ENCODE assay signal across 1 cellular context in the genomic region with DNA sequence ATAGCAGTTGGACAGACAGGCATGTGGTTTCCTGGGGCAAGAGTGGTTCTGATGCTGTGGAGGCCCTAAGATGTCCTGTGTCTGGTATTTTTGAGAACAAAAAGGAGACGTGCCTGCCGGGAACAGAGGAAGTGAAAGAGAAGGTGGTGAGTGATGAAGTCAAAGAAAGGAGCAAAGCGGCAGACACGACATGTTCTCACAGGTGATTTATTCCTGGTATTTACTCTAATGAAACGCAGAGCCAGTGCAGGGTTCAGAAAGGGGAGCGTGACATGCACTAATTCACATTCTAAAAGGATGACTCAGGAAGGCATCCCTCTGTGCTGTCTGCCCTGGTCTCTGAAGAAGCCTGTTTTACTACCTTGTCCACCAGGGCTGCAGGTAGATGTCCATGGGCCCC.
TF ChIP-seq lines count a peak whose summit lies in the region.

No MANE protein-coding gene starts in this region.

TF ChIP-seq in HepG2, 621 proteins besides CTCF, POLR2A, EP300 and RAD21 (continued from another document):
- TF ChIP-seq, protein P1, sequence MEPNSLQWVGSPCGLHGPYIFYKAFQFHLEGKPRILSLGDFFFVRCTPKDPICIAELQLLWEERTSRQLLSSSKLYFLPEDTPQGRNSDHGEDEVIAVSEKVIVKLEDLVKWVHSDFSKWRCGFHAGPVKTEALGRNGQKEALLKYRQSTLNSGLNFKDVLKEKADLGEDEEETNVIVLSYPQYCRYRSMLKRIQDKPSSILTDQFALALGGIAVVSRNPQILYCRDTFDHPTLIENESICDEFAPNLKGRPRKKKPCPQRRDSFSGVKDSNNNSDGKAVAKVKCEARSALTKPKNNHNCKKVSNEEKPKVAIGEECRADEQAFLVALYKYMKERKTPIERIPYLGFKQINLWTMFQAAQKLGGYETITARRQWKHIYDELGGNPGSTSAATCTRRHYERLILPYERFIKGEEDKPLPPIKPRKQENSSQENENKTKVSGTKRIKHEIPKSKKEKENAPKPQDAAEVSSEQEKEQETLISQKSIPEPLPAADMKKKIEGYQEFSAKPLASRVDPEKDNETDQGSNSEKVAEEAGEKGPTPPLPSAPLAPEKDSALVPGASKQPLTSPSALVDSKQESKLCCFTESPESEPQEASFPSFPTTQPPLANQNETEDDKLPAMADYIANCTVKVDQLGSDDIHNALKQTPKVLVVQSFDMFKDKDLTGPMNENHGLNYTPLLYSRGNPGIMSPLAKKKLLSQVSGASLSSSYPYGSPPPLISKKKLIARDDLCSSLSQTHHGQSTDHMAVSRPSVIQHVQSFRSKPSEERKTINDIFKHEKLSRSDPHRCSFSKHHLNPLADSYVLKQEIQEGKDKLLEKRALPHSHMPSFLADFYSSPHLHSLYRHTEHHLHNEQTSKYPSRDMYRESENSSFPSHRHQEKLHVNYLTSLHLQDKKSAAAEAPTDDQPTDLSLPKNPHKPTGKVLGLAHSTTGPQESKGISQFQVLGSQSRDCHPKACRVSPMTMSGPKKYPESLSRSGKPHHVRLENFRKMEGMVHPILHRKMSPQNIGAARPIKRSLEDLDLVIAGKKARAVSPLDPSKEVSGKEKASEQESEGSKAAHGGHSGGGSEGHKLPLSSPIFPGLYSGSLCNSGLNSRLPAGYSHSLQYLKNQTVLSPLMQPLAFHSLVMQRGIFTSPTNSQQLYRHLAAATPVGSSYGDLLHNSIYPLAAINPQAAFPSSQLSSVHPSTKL (CRISPR knock-in tag; IDR thresholded peaks at IDR 0.05) = no peak
- TF ChIP-seq TEAD2 (CRISPR knock-in tag; IDR thresholded peaks at IDR 0.05) (no peak), SIX1 (CRISPR knock-in tag; IDR thresholded peaks at IDR 0.05; ENCODE audit: borderline replicate concordance) (no peak), GPN1 (CRISPR knock-in tag; IDR thresholded peaks at IDR 0.05; ENCODE audit: borderline replicate concordance) (no peak)
